ENCODE assay signal across 8 cellular contexts in the genomic region with DNA sequence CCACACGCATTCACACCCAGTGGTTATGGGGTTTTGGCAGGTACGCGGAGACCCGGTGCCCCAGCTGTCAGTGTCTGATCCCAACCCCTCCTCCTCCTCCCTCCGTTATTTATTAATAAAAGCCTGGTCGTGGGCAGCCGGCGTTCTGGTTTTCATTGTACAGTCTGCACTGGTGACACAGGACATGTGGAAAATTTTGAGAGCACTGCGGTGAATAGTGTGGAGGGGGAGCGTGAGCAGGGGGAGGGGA.
DNase-seq lines count a peak whose midpoint lies in the region; ATAC-seq lines count a peak whose summit lies in the region.

No MANE protein-coding gene starts in this region.

- no peaks in the 10 kb centered on the region for H3K36me3 Mint-ChIP-seq in memory B cell

- H3K9me3 Mint-ChIP-seq in memory B cell = no peaks in the 10 kb centered on the region

- peak overlapping the region; percentile 91 for H3K27ac Mint-ChIP-seq in memory B cell

- H3K4me1 Mint-ChIP-seq in memory B cell = peaks cover 37% of the 10 kb centered on the region

- no peaks in the 10 kb centered on the region for H3K27me3 Mint-ChIP-seq in memory B cell

- DNase-seq in memory B cell (ENCODE audit: low spot score in 2 of 2) (no peak), NCI-H774 (lab: John Stamatoyannopoulos, UW) (no peak), activated gamma-delta T cell (lab: John Stamatoyannopoulos, UW) (no peak), DMS153 treated with DMSO at 0.1 percent for 48 hours (lab: John Stamatoyannopoulos, UW; ENCODE audit: unreplicated experiment) (no peak), NCI-H2107 treated with DMSO at 0.1 percent for 48 hours (lab: John Stamatoyannopoulos, UW; ENCODE audit: unreplicated experiment) (no peak)

- peak overlapping the region; percentile 79 for H3K4me3 Mint-ChIP-seq in memory B cell

- peak; percentile 46 for ATAC-seq in GM19324 (IDR thresholded peaks at IDR 0.05; ENCODE audit: low FRiP score, unreplicated experiment)
- peak; percentile 50 for ATAC-seq in HG03139 (IDR thresholded peaks at IDR 0.05; ENCODE audit: unreplicated experiment)
- ATAC-seq in memory B cell (ENCODE audit: low read depth) = no peak

- peak overlapping the region; percentile 87 for H3K27ac ChIP-seq in angular gyrus (ENCODE audit: low read depth, low read length)
